8 cellular contexts compared by ENCODE assay signal in genomic region chr1:161177112-161177935, GRCh38.
A peak's percentile ranks its signal among the peaks of the same experiment; 100 is the strongest.
DNase-seq lines count a peak whose midpoint lies in the region; ATAC-seq and TF ChIP-seq lines count a peak whose summit lies in the region.

B4GALT3 (minus strand) TSS chr1:161177507; CDS start chr1:161176060, 1,447 bp downstream.

- ATAC-seq in GM19025 (IDR thresholded peaks at IDR 0.05; ENCODE audit: low read depth, unreplicated experiment) (peak; percentile 76), HG03196 (IDR thresholded peaks at IDR 0.05; ENCODE audit: unreplicated experiment) (peak; percentile 62)

- no peak for DNase-seq in AG09309 (ENCODE audit: low read depth)
- DNase-seq in NCI-H446 treated with DMSO at 0.1 percent for 48 hours (lab: John Stamatoyannopoulos, UW) = peak; percentile 54
- peak; percentile 99 for DNase-seq in activated CD4-positive, CD25-positive, alpha-beta regulatory T cell treated with anti-CD3 and anti-CD28 coated beads, Interleukin-2, amount 50 U/mL, for 72 hours
- DNase-seq in central memory CD4-positive, alpha-beta T cell = peak; percentile 88
- DNase-seq in islet precursor cell = peak; percentile 96
- peak; percentile 99 for DNase-seq in stimulated activated CD4-positive, alpha-beta T cell treated with anti-CD3 and anti-CD28 coated beads, Interleukin-12 subunit alpha, Interleukin-12 subunit beta, amount 100 ng/mL, for 4 hours

- TF ChIP-seq CTCF in AG09309 (IDR thresholded peaks at IDR 0.05; ENCODE audit: control insufficient read depth, insufficient read depth, low read depth, low read length, missing control alignments) = no peak

- peak within 1 kb of the TSS; percentile 99 for H3K4me3 ChIP-seq in AG09309 (ENCODE audit: control insufficient read depth, low read depth, low read length)
